13 cellular contexts compared by ENCODE assay signal in genomic region chr21:15809818-15810217, GRCh38.
A peak's percentile ranks its signal among the peaks of the same experiment; 100 is the strongest.
DNase-seq lines count a peak whose midpoint lies in the region; ATAC-seq and TF ChIP-seq lines count a peak whose summit lies in the region.
"Had no signal": no experiment of that assay in that cellular context is flagged by ENCODE, and none has a peak within 500 bp of the region (broad histone marks: within the 10 kb centered on the region; RNA-seq: fewer than 3 reads in every experiment).

No MANE protein-coding gene starts in this region.

- intact Hi-C loops in sciatic nerve (cut with DNase I): no loop called here

- CTCF ChIA-PET in AG04449 (lab: Yijun Ruan, JAX): no interaction called here

- POLR2A ChIA-PET in AG04449 (lab: Yijun Ruan, JAX): no interaction called here

- no peak for ATAC-seq in SK-N-SH treated with all-trans-retinoic acid at 6 μM for 48 hours
- no peak for ATAC-seq in sciatic nerve
- ATAC-seq in HG03025 (IDR thresholded peaks at IDR 0.05; ENCODE audit: low FRiP score, unreplicated experiment): no peak
- ATAC-seq: heart left ventricle had no signal

- peak; percentile 31 for DNase-seq in AG04449 (ENCODE audit: low read depth, low spot score)
- DNase-seq in HCEC 1CT: peak; percentile 72
- peak; percentile 71 for DNase-seq in NOMO-1 (lab: John Stamatoyannopoulos, UW; ENCODE audit: unreplicated experiment in 2 of 2)
- peak; percentile 8 for DNase-seq in fibroblast of the aortic adventitia (ENCODE audit: low read depth)
- DNase-seq in sciatic nerve (ENCODE audit: low spot score): no peak
- no peak for DNase-seq in NK-92 treated with Interleukin-12 subunit alpha and Interleukin-12 subunit beta, amount 100 ng/mL, for 24 hours (lab: John Stamatoyannopoulos, UW)
- DNase-seq: amniotic stem cell; heart left ventricle; left ventricle myocardium inferior; PC-9; stimulated activated CD4-positive, alpha-beta T cell treated with anti-CD3 and anti-CD28 coated beads, Interleukin-1b, Interleukin-23, amount 100 ng/mL, for 48 hours had no signal

- H3K4me3 ChIP-seq in AG04449 (ENCODE audit: low read depth, low read length) (no peak overlapping the region), fibroblast of the aortic adventitia (ENCODE audit: low read depth, low read length) (no peak overlapping the region)
- H3K4me3 ChIP-seq: heart left ventricle, left ventricle myocardium inferior, PC-9 had no signal

- TF ChIP-seq CTCF in AG04449 (IDR thresholded peaks at IDR 0.05; ENCODE audit: insufficient read depth, low read length, missing control alignments) (no peak), fibroblast of the aortic adventitia (IDR thresholded peaks at IDR 0.05; ENCODE audit: insufficient read depth, low read length) (no peak)

TF ChIP-seq in SK-N-SH treated with all-trans-retinoic acid at 6 μM for 48 hours, 23 proteins besides CTCF, POLR2A, EP300 and RAD21:
- TF ChIP-seq ZFP30 (CRISPR knock-in tag; IDR thresholded peaks at IDR 0.05) (no peak), ZNF8 (CRISPR knock-in tag; IDR thresholded peaks at IDR 0.05) (no peak), CSDC2 (CRISPR knock-in tag; IDR thresholded peaks at IDR 0.05) (no peak), PATZ1 (CRISPR knock-in tag; IDR thresholded peaks at IDR 0.05; ENCODE audit: borderline replicate concordance) (no peak), ZNF70 (CRISPR knock-in tag; IDR thresholded peaks at IDR 0.05) (no peak), CSRNP3 (CRISPR knock-in tag; IDR thresholded peaks at IDR 0.05) (no peak), TSHZ2 (CRISPR knock-in tag; IDR thresholded peaks at IDR 0.05) (no peak), GLIS3 (CRISPR knock-in tag; IDR thresholded peaks at IDR 0.05) (no peak), SNAI2 (CRISPR knock-in tag; IDR thresholded peaks at IDR 0.05) (no peak), BACH2 (CRISPR knock-in tag; IDR thresholded peaks at IDR 0.05; ENCODE audit: borderline replicate concordance) (no peak)

Comparison
In these comparisons a context has a peak if more than half of its experiments do, and no peak if none do; other contexts are left out.
1. DNase-seq: peak in AG04449 (single experiment), HCEC 1CT (single experiment), NOMO-1 (2 of 2) and fibroblast of the aortic adventitia (single experiment); none in sciatic nerve (single experiment) and NK-92 treated with Interleukin-12 subunit alpha and Interleukin-12 subunit beta, amount 100 ng/mL, for 24 hours (single experiment).